ENCODE assay signal across 14 cellular contexts in the genomic region with DNA sequence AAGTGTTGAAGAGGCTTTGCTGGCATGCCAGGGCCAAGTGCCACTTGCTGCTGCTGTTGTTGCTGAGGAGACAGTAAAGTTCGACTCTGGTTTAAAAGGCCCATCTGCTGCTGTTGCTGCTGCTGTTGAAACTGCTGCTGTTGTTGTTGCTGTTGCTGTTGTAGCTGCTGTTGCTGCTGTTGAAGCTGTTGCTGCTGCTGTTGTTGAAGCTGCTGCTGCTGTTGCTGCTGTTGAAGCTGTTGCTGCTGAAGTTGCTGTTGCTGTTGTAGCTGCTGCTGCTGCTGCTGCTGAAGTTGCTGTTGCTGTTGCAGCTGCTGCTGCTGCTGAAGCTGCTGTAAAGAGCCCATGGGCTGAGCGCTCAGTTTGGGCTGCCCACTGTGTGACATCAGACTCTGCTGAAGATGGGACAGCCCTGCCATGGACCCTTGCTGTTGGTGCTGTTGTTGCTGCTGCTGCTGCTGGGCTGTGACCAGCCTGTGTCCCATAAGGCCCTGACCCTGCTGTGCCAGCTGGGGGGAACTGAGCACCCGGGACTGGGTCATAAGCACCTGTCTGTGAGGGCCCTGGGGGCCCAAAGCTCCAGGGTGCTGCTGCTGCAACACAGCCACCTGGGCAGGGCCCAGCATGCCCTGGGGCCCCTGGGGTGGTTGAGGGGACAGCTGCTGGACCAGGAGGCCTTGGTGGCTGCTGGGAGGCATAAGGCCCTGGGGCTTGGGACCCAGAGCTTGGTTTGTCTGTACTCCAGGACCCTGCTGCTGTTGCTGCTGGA. TPM values are rescaled to one million over a fixed set of nuclear protein-coding genes. Genes with fewer than 3 reads are reported as not detected.
A peak's percentile ranks its signal among the peaks of the same experiment; 100 is the strongest.
DNase-seq lines count a peak whose midpoint lies in the region; ATAC-seq, FAIRE-seq and TF ChIP-seq lines count a peak whose summit lies in the region.
"Had no signal": no experiment of that assay in that cellular context is flagged by ENCODE, and none has a peak within 500 bp of the region (broad histone marks: within the 10 kb centered on the region; RNA-seq: fewer than 3 reads in every experiment).

No MANE protein-coding gene starts in this region.

- ATAC-seq in A549 (peak in 1 of 2 experiments; percentile 5; a peak in 1 of 6 replicates), HG03025 (IDR thresholded peaks at IDR 0.05; ENCODE audit: low FRiP score, unreplicated experiment) (no peak)

- H3K9me3 ChIP-seq in A549 (no peaks in the 10 kb centered on the region), colonic mucosa (no peaks in the 10 kb centered on the region)
- H3K9me3 ChIP-seq: lower lobe of right lung had no signal

- intact Hi-C loops in dorsolateral prefrontal cortex (cut with DNase I) = no loop called here
- intact Hi-C loops in colonic mucosa (cut with DNase I) = no loop called here

- POLR2A ChIA-PET in A549 (lab: Yijun Ruan, JAX) = no interaction called here

- peaks cover 11% of the 10 kb centered on the region for H3K36me3 ChIP-seq in colonic mucosa

- no peak for TF ChIP-seq POLR2A in A549 (IDR thresholded peaks at IDR 0.05; ENCODE audit: low read length)

- H3K4me1 ChIP-seq in A549 = no peaks in the 10 kb centered on the region
- H3K4me1 ChIP-seq in colonic mucosa = no peaks in the 10 kb centered on the region

- no peak for TF ChIP-seq CTCF in A549 (IDR thresholded peaks at IDR 0.05)
- no peak for TF ChIP-seq CTCF in dorsolateral prefrontal cortex (IDR thresholded peaks at IDR 0.05 in 54 of 56, conservative IDR thresholded peaks at IDR 0.05 in 2 of 56; ENCODE audit: low read depth in 1 of 56, partially characterized antibody in 56 of 56)
- no peak for TF ChIP-seq CTCF in colonic mucosa (IDR thresholded peaks at IDR 0.05)

- no peak for DNase-seq in A549 (ENCODE audit: low read depth in 1 of 2, low spot score in 1 of 2)
- DNase-seq in dorsolateral prefrontal cortex = peak in 1 of 10 donors; percentile 31
- no peak for DNase-seq in colonic mucosa
- DNase-seq: activated CD4-positive, alpha-beta T cell treated with anti-CD3 and anti-CD28 coated beads, Interleukin-2, amount 50 U/mL, for 4 hours; GM23248; lower lobe of right lung; NCI-H1092; NCI-H2227 treated with DMSO at 0.1 percent for 48 hours; SHP77; stimulated activated CD4-positive, alpha-beta T cell treated with anti-CD3 and anti-CD28 coated beads, Interleukin-1b, Interleukin-23, amount 100 ng/mL, for 48 hours had no signal

- H3K27ac ChIP-seq in A549 (no peak overlapping the region), dorsolateral prefrontal cortex (peak overlapping the region in 55 of 59 donors; percentile 2 to 92 (median 71)), colonic mucosa (no peak overlapping the region)
- H3K27ac ChIP-seq: GM23248 had no signal

- 91% methylated on average over 2 of the region's 3 CpGs for WGBS in A549 (ENCODE audit: missing lambda C conversion rate)

- H3K9ac ChIP-seq in colonic mucosa (ENCODE audit: low read depth in 2 of 2, low read length in 2 of 2) = no peak overlapping the region
- H3K9ac ChIP-seq: GM23248 had no signal

- H3K4me3 ChIP-seq in A549 (no peak overlapping the region), dorsolateral prefrontal cortex (no peak overlapping the region), colonic mucosa (no peak overlapping the region)
- H3K4me3 ChIP-seq: GM23248, lower lobe of right lung had no signal

- FAIRE-seq in A549 (lab: Jason Lieb, UNC) = peak; percentile 59
- FAIRE-seq: GM18507, urothelium cell line had no signal

- H3K27me3 ChIP-seq in dorsolateral prefrontal cortex (no peaks in the 10 kb centered on the region), colonic mucosa (no peaks in the 10 kb centered on the region)

- CTCF ChIA-PET in A549 (lab: Yijun Ruan, JAX) = interaction anchor here (1.0 to 5.2 kb wide), 8 partner anchors 8 to 36 kb away, joined by 3 to 34 read pairs (median 6); no protein-coding TSS in a partner anchor

- TF ChIP-seq RAD21 in A549 (conservative IDR thresholded peaks at IDR 0.05 in 1 of 2, IDR thresholded peaks at IDR 0.05 in 1 of 2) = no peak

- H3K4me2 ChIP-seq in A549 = no peak overlapping the region

- TF ChIP-seq EP300 in A549 (IDR thresholded peaks at IDR 0.05) = no peak

TF ChIP-seq in A549, 52 proteins besides CTCF, POLR2A, EP300 and RAD21:
- TF ChIP-seq CEBPB (IDR thresholded peaks at IDR 0.05) (no peak), NR3C1 (IDR thresholded peaks at IDR 0.05) (no peak)

RNA-seq across cellular contexts. Expression of gene PRKAG1, which starts 14.3 kb away (rescaled TPM):
- 100 and 117 TPM in 2 replicates for polyA plus RNA-seq in A549 (2011; rRNA removed)
- 31.5 and 35.2 TPM in 2 replicates for polyA plus RNA-seq in A549 (2012; cell fraction: cytosol; rRNA removed)
- 18.3 and 29.2 TPM in 2 replicates for polyA plus RNA-seq in A549 (2012; cell fraction: nucleus; rRNA removed)
- polyA plus RNA-seq in A549 (2017; fragmentation: RNase III; extraction: RNeasy Plus Mini Kit Qiagen cat#74134 plus additional on column Dnase treatment) = 40.0 to 42.8 TPM (median 41.9 TPM) in 3 replicates
- 31.8 and 33.6 TPM in 2 replicates for polyA minus RNA-seq in A549 (2011; rRNA and poly(A)+ RNA removed)
- total RNA-seq in dorsolateral prefrontal cortex = 10 to 100 TPM; 26.4 to 67.1 (median 46.4) TPM
- total RNA-seq in colonic mucosa = 10 to 100 TPM; 49.5 to 54.8 TPM

RNA-seq across cellular contexts. Expression of gene KMT2D, which starts 27.7 kb away (rescaled TPM):
- 17.6 and 21.4 TPM in 2 replicates for polyA plus RNA-seq in A549 (2011; rRNA removed)
- 31.0 and 32.3 TPM in 2 replicates for polyA plus RNA-seq in A549 (2012; cell fraction: cytosol; rRNA removed)
- 88.5 and 94.2 TPM in 2 replicates for polyA plus RNA-seq in A549 (2012; cell fraction: nucleus; rRNA removed)
- polyA plus RNA-seq in A549 (2017; fragmentation: RNase III; extraction: RNeasy Plus Mini Kit Qiagen cat#74134 plus additional on column Dnase treatment) = 20.0 to 24.8 TPM (median 20.8 TPM) in 3 replicates
- 45.9 and 46.2 TPM in 2 replicates for polyA minus RNA-seq in A549 (2011; rRNA and poly(A)+ RNA removed)
- total RNA-seq in dorsolateral prefrontal cortex = 100 to 1,000 TPM in 86 of 120 experiments, 10 to 100 TPM in 34; 76.9 to 147 (median 107) TPM
- total RNA-seq in colonic mucosa = 10 to 100 TPM; 50.2 to 87.5 TPM

RNA-seq across cellular contexts. Expression of gene DDN, which starts 33.7 kb away (rescaled TPM):
- polyA plus RNA-seq in A549 (2011; rRNA removed) = 0.12 TPM in 2 replicates
- 0.16 and 0.25 TPM in 2 replicates for polyA plus RNA-seq in A549 (2012; cell fraction: cytosol; rRNA removed)
- 0.52 and 0.54 TPM in 2 replicates for polyA plus RNA-seq in A549 (2012; cell fraction: nucleus; rRNA removed)
- 0.34 to 0.50 TPM (median 0.38 TPM) in 3 replicates for polyA plus RNA-seq in A549 (2017; fragmentation: RNase III; extraction: RNeasy Plus Mini Kit Qiagen cat#74134 plus additional on column Dnase treatment)
- polyA minus RNA-seq in A549 (2011; rRNA and poly(A)+ RNA removed) = 0.08 and 0.19 TPM in 2 replicates
- total RNA-seq in dorsolateral prefrontal cortex = 100 to 1,000 TPM in 112 of 120 experiments, 10 to 100 TPM in 8; 34.2 to 277 (median 160) TPM
- under 1 TPM; 0.17 to 0.21 TPM for total RNA-seq in colonic mucosa
- total RNA-seq: GM23248, lower lobe of right lung had no signal
- polyA plus RNA-seq: GM23248 had no signal

RNA-seq across cellular contexts. Expression of gene RHEBL1, which starts 36.9 kb away (rescaled TPM):
- polyA plus RNA-seq in A549 (2011; rRNA removed) = 4.0 TPM in 2 replicates
- 3.6 and 4.9 TPM in 2 replicates for polyA plus RNA-seq in A549 (2012; cell fraction: cytosol; rRNA removed)
- 3.9 TPM in 2 replicates for polyA plus RNA-seq in A549 (2012; cell fraction: nucleus; rRNA removed)
- polyA plus RNA-seq in A549 (2017; fragmentation: RNase III; extraction: RNeasy Plus Mini Kit Qiagen cat#74134 plus additional on column Dnase treatment) = 1.8 to 2.4 TPM (median 2.1 TPM) in 3 replicates
- 3.8 and 4.9 TPM in 2 replicates for polyA minus RNA-seq in A549 (2011; rRNA and poly(A)+ RNA removed)
- 10 to 100 TPM in 3 of 120 experiments, 1 to 10 TPM in 116, under 1 TPM in 1; 0.55 to 10.5 (median 5.5) TPM for total RNA-seq in dorsolateral prefrontal cortex
- total RNA-seq in colonic mucosa = under 1 TPM; 0.27 to 0.32 TPM

RNA-seq across cellular contexts. Expression of gene WNT1, which starts 54.7 kb away (rescaled TPM):
- polyA plus RNA-seq in A549 (2011; rRNA removed) = not detected in 2 replicates
- 0.03 TPM in 1 of 2 replicates, not detected in the other for polyA plus RNA-seq in A549 (2012; cell fraction: cytosol; rRNA removed)
- polyA plus RNA-seq in A549 (2012; cell fraction: nucleus; rRNA removed) = 0.06 TPM in 1 of 2 replicates, not detected in the other
- polyA plus RNA-seq in A549 (2017; fragmentation: RNase III; extraction: RNeasy Plus Mini Kit Qiagen cat#74134 plus additional on column Dnase treatment) = not detected in 3 replicates
- polyA minus RNA-seq in A549 (2011; rRNA and poly(A)+ RNA removed) = not detected in 2 replicates
- total RNA-seq in dorsolateral prefrontal cortex = under 1 TPM in 6 of 120 experiments, not detected in 114; 0.43 to 0.67 (median 0.55) TPM
- total RNA-seq in colonic mucosa = not detected
- total RNA-seq: GM23248, lower lobe of right lung had no signal
- polyA plus RNA-seq: GM23248, neural cell had no signal

Comparison
In these comparisons a context has a peak if more than half of its experiments do, and no peak if none do; other contexts are left out.
1. H3K27ac ChIP-seq: peak in dorsolateral prefrontal cortex (55 of 59); none in A549 (0 of 2) and colonic mucosa (single experiment).
2. RNA of gene DDN, which starts 33.7 kb away (total RNA-seq): 34.2 to 277 TPM in dorsolateral prefrontal cortex; 0.17 to 0.21 TPM in colonic mucosa; every median in the first group is over 10 times any median in the second.